1 cellular context compared by ENCODE assay signal in genomic region chr12:47775100-47775911, GRCh38.
A peak's percentile ranks its signal among the peaks of the same experiment; 100 is the strongest.
TF ChIP-seq lines count a peak whose summit lies in the region.

No MANE protein-coding gene starts in this region.

TF ChIP-seq in K562, 482 proteins besides CTCF, POLR2A, EP300 and RAD21 (continued from another document and continues in another):
- TF ChIP-seq ZFX (CRISPR knock-in tag; IDR thresholded peaks at IDR 0.05) (peak; percentile 14; the same call in 1 of the 2 replicates), MLLT1 (IDR thresholded peaks at IDR 0.05) (no peak), ZBTB7A (IDR thresholded peaks at IDR 0.05; ENCODE audit: borderline replicate concordance, control insufficient read depth, low read depth, low read length) (no peak), SIN3A (IDR thresholded peaks at IDR 0.05; ENCODE audit: borderline replicate concordance in 2 of 2, control insufficient read depth in 1 of 2, low read depth in 2 of 2, low read length in 2 of 2) (peak; percentile 59 to 73; a peak in 2 of 4 replicates), ZNF408 (CRISPR knock-in tag; IDR thresholded peaks at IDR 0.05; ENCODE audit: low read depth) (no peak), ETV6 (IDR thresholded peaks at IDR 0.05; ENCODE audit: borderline replicate concordance in 1 of 2, low read depth in 2 of 2, low read length in 1 of 2) (peak in 1 of 2 experiments; percentile 31; a peak in 1 of 4 replicates), ETV6 (CRISPR knock-in tag; IDR thresholded peaks at IDR 0.05; ENCODE audit: borderline replicate concordance) (no peak), SMARCC2 (IDR thresholded peaks at IDR 0.05; ENCODE audit: low read depth) (peak; percentile 73), KHSRP (IDR thresholded peaks at IDR 0.05) (no peak), ZNF518B (CRISPR knock-in tag; IDR thresholded peaks at IDR 0.05) (no peak), PRMT5 (CRISPR knock-in tag; IDR thresholded peaks at IDR 0.05) (no peak), ARID4B (CRISPR knock-in tag; IDR thresholded peaks at IDR 0.05) (0 out of 2 replicates have a peak, but pooled peaks have one; percentile 17), RBFOX2 (IDR thresholded peaks at IDR 0.05; ENCODE audit: low read depth, low read length) (peak; percentile 63), E2F1 (CRISPR knock-in tag; IDR thresholded peaks at IDR 0.05) (no peak), DLX4 (CRISPR knock-in tag; IDR thresholded peaks at IDR 0.05) (no peak), SIN3B (IDR thresholded peaks at IDR 0.05; ENCODE audit: low read depth) (no peak), DIDO1 (tag; IDR thresholded peaks at IDR 0.05; ENCODE audit: low read depth) (no peak), SAP30 (IDR thresholded peaks at IDR 0.05; ENCODE audit: borderline replicate concordance, insufficient read depth, low read depth, low read length, poor library complexity, severe bottlenecking) (peak; percentile 62), MTF1 (CRISPR knock-in tag; IDR thresholded peaks at IDR 0.05; ENCODE audit: borderline replicate concordance) (no peak), ZNF232 (CRISPR knock-in tag; IDR thresholded peaks at IDR 0.05) (no peak), HES1 (IDR thresholded peaks at IDR 0.05; ENCODE audit: low read depth) (no peak), ZNF511 (CRISPR knock-in tag; IDR thresholded peaks at IDR 0.05) (no peak), MCM3 (IDR thresholded peaks at IDR 0.05) (no peak), CBFA2T3 (IDR thresholded peaks at IDR 0.05) (peak; percentile 52; the same call in 1 of the 2 replicates), ZNF655 (CRISPR knock-in tag; IDR thresholded peaks at IDR 0.05) (no peak), ZNF766 (CRISPR knock-in tag; conservative IDR thresholded peaks at IDR 0.05) (peak; percentile 22), IRF2 (CRISPR knock-in tag; IDR thresholded peaks at IDR 0.05) (no peak), SNAPC5 (CRISPR knock-in tag; IDR thresholded peaks at IDR 0.05) (no peak), MYBL2 (IDR thresholded peaks at IDR 0.05; ENCODE audit: low read depth) (no peak), MYBL2 (CRISPR knock-in tag; IDR thresholded peaks at IDR 0.05; ENCODE audit: borderline replicate concordance) (no peak), RBM15 (IDR thresholded peaks at IDR 0.05; ENCODE audit: insufficient read depth, low read length) (no peak), ZNF134 (CRISPR knock-in tag; conservative IDR thresholded peaks at IDR 0.05) (no peak), BRD9 (IDR thresholded peaks at IDR 0.05; ENCODE audit: low read depth, partially characterized antibody) (peak; percentile 63), ZC3H11A (IDR thresholded peaks at IDR 0.05; ENCODE audit: low read depth, low read length) (no peak), HOXB6 (CRISPR knock-in tag; IDR thresholded peaks at IDR 0.05; ENCODE audit: borderline replicate concordance) (no peak), CBX5 (IDR thresholded peaks at IDR 0.05; ENCODE audit: borderline replicate concordance, low read depth) (no peak), ZNF212 (CRISPR knock-in tag; IDR thresholded peaks at IDR 0.05) (no peak), CHCHD3 (CRISPR knock-in tag; IDR thresholded peaks at IDR 0.05) (no peak), MTA1 (IDR thresholded peaks at IDR 0.05; ENCODE audit: borderline replicate concordance) (peak; percentile 58; the same call in 1 of the 2 replicates), SUPT5H (IDR thresholded peaks at IDR 0.05) (peak; percentile 48; the same call in 1 of the 2 replicates), ZNF740 (CRISPR knock-in tag; IDR thresholded peaks at IDR 0.05) (no peak), ZNF740 (tag; IDR thresholded peaks at IDR 0.05) (no peak; a peak in 1 of 4 replicates), POLR3A (IDR thresholded peaks at IDR 0.05; ENCODE audit: borderline replicate concordance, extremely low read depth, insufficient read depth, insufficient read length) (no peak), ZNF592 (IDR thresholded peaks at IDR 0.05) (peak; percentile 98), NR1H2 (CRISPR knock-in tag; IDR thresholded peaks at IDR 0.05) (no peak), ZNF583 (CRISPR knock-in tag; IDR thresholded peaks at IDR 0.05) (peak; percentile 80; the same call in 1 of the 2 replicates), ZNF217 (CRISPR knock-in tag; IDR thresholded peaks at IDR 0.05) (no peak), ZNF507 (tag; conservative IDR thresholded peaks at IDR 0.05) (no peak)
